In genomic region chr19:12757544-12758274, GRCh38 we compare ENCODE assay signal across 8 cellular contexts. TPM values are rescaled to one million over a fixed set of nuclear protein-coding genes. Genes with fewer than 3 reads are reported as not detected.
DNase-seq lines count a peak whose midpoint lies in the region; ATAC-seq and TF ChIP-seq lines count a peak whose summit lies in the region.

No MANE protein-coding gene starts in this region.

- ATAC-seq in HG02623 (IDR thresholded peaks at IDR 0.05; ENCODE audit: unreplicated experiment): no peak

- peak; percentile 16 for TF ChIP-seq POLR2A in transverse colon (IDR thresholded peaks at IDR 0.05)

- peaks cover 17% of the 10 kb centered on the region for H3K4me1 Mint-ChIP-seq in neural crest cell

- H3K27ac Mint-ChIP-seq in neural crest cell (ENCODE audit: unreplicated experiment): peak overlapping the region; percentile 75

- peak; percentile 79 for DNase-seq in COLO668 (lab: John Stamatoyannopoulos, UW; ENCODE audit: unreplicated experiment)
- DNase-seq in HuH-7.5 (ENCODE audit: low spot score): peak; percentile 91
- peak; percentile 72 for DNase-seq in RPMI7951 (ENCODE audit: low read depth)
- peak; percentile 88 for DNase-seq in activated effector memory CD4-positive, alpha-beta T cell treated with anti-CD3 and anti-CD28 coated beads, Interleukin-2, amount 50 U/mL, for 16 hours
- peak; percentile 72 to 90 for DNase-seq in foreskin fibroblast
- peak; percentile 87 for DNase-seq in neural crest cell (ENCODE audit: low read depth, low spot score)
- peak; percentile 80 for DNase-seq in transverse colon

- peaks cover 4% of the 10 kb centered on the region for H3K36me3 Mint-ChIP-seq in neural crest cell (ENCODE audit: low read depth)

- TF ChIP-seq EP300 in transverse colon (IDR thresholded peaks at IDR 0.05; ENCODE audit: low read depth): no peak

- peaks cover 0 to 3% (median 0%) of the 10 kb centered on the region in 4 donors for H3K36me3 ChIP-seq in transverse colon

- intact Hi-C loops in transverse colon (cut with DNase I; ENCODE audit: low total_unique reads): no loop called here

- H3K27ac ChIP-seq in transverse colon: peak overlapping the region; percentile 26 to 60 (median 45)

- H3K27me3 ChIP-seq in transverse colon: peaks cover 4% of the 10 kb centered on the region

- TF ChIP-seq CTCF in foreskin fibroblast (IDR thresholded peaks at IDR 0.05; ENCODE audit: low read depth, low read length) (peak; percentile 96), neural crest cell (conservative IDR thresholded peaks at IDR 0.05) (peak; percentile 97), transverse colon (IDR thresholded peaks at IDR 0.05) (peak; percentile 88 to 97 (median 92))

- H3K9me3 Mint-ChIP-seq in neural crest cell: peaks cover 4% of the 10 kb centered on the region

- peak overlapping the region; percentile 67 for H3K4me3 Mint-ChIP-seq in neural crest cell

- peak overlapping the region; percentile 36 to 47 for H3K4me3 ChIP-seq in foreskin fibroblast (ENCODE audit: low read depth in 1 of 2, low read length in 2 of 2)
- peak overlapping the region in 3 of 4 donors; percentile 10 to 53 (median 26) for H3K4me3 ChIP-seq in transverse colon

- in situ Hi-C loops in transverse colon (cut with MboI; ENCODE audit: low pct_ligation_motif_present in 1 of 4, low pct_unique_long_range_greater_than_20kb in 1 of 4, low sequenced_read_pairs in 3 of 4): loop anchor here in 1 of 4 donors (10.0 kb wide), 1 partner anchor 87 kb away; no protein-coding TSS in a partner anchor

- 8 to 83% methylated on average over 1 to 46 of the region's 60 CpGs for WGBS in transverse colon (ENCODE audit: low coverage in 1 of 2), 2 donors

- H3K27me3 Mint-ChIP-seq in neural crest cell (ENCODE audit: low read depth): peaks cover 19% of the 10 kb centered on the region

- no peaks in the 10 kb centered on the region for H3K9me3 ChIP-seq in transverse colon

- H3K4me1 ChIP-seq in transverse colon: peaks cover 8 to 12% (median 11%) of the 10 kb centered on the region in 4 donors

RNA-seq across cellular contexts. Expression of gene BEST2, which starts 6.1 kb away (rescaled TPM):
- total RNA-seq in RPMI7951 (2014; rRNA removed; shearing (Covaris generic)): 0.10 TPM in 1 of 2 replicates, not detected in the other
- total RNA-seq in neural crest cell (not detected in 2 replicates), transverse colon (100 to 1,000 TPM; 121 to 325 (median 141) TPM)

RNA-seq across cellular contexts. Expression of gene HOOK2, which starts 17.6 kb away (rescaled TPM):
- 4.0 and 9.0 TPM in 2 replicates for total RNA-seq in RPMI7951 (2014; rRNA removed; shearing (Covaris generic))
- 27.9 and 28.8 TPM in 2 replicates for total RNA-seq in neural crest cell
- total RNA-seq in transverse colon: 100 to 1,000 TPM; 138 to 387 (median 215) TPM

RNA-seq across cellular contexts. Expression of gene GET3, which starts 20.4 kb away (rescaled TPM):
- total RNA-seq in RPMI7951 (2014; rRNA removed; shearing (Covaris generic)): 115 and 127 TPM in 2 replicates
- total RNA-seq in neural crest cell (72.5 and 75.9 TPM in 2 replicates), transverse colon (10 to 100 TPM; 18.3 to 75.2 (median 43.6) TPM)

RNA-seq across cellular contexts. Expression of gene TRIR, which starts 23.2 kb away (rescaled TPM):
- 276 and 304 TPM in 2 replicates for total RNA-seq in RPMI7951 (2014; rRNA removed; shearing (Covaris generic))
- total RNA-seq in neural crest cell (233 and 246 TPM in 2 replicates), transverse colon (100 to 1,000 TPM; 295 to 760 (median 327) TPM)

RNA-seq across cellular contexts. Expression of gene JUNB, which starts 33.6 kb away (rescaled TPM):
- 44.1 and 61.9 TPM in 2 replicates for total RNA-seq in RPMI7951 (2014; rRNA removed; shearing (Covaris generic))
- total RNA-seq in neural crest cell (9.3 and 9.6 TPM in 2 replicates), transverse colon (100 to 1,000 TPM; 386 to 857 (median 664) TPM)

Comparison
In these comparisons a context has a peak if more than half of its experiments do, and no peak if none do; other contexts are left out.
1. RNA of gene BEST2, which starts 6.1 kb away (total RNA-seq): 121 to 325 TPM in transverse colon; not detected in neural crest cell and 0.10 TPM in RPMI7951; every median in the first group is over 100 times any median in the second.
2. Peak in every context shown above with its lines, with median percentiles within 50 percentile points of each other: DNase-seq and CTCF ChIP-seq.